ENCODE assay signal across 30 cellular contexts in the genomic region with DNA sequence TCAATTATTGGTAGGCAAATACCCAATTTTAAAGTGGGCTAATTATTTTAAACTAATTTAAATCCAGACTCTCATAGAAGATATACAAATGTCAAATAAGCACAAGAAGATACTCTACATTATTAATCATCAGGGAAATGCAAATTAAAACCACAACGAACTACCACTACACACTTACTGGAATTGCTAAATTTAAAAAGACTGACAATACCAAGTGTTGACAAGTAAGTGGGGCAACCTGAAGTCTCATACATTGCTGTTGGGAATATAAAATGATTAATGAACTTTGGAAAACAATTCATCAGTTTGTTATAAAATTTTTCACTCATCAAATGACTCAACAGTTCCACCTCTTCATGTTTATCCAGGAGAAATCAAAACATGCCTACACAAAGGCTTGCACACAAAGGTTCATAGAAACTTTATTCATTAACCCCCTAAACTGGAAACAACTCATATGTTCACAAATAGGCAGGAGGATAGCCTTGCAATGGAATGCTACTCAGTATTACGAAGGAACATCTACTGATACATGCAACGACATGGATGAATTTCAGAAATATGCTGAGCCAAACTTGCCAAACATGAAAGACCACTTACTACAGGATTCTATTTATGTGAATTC.
"Had no signal": no experiment of that assay in that cellular context is flagged by ENCODE, and none has a peak within 500 bp of the region (broad histone marks: within the 10 kb centered on the region; RNA-seq: fewer than 3 reads in every experiment).

No MANE protein-coding gene starts in this region.

- H3K9me3 ChIP-seq: left lung, lower lobe of right lung, mucosa of descending colon, neutrophil, upper lobe of left lung, vagina had no signal

- H3K27ac ChIP-seq: coronary artery, dorsolateral prefrontal cortex, heart left ventricle, left lung, neutrophil, skin epidermis, upper lobe of left lung, vagina, VCaP had no signal

- H3K4me1 ChIP-seq: left lung, lower lobe of right lung, upper lobe of left lung, vagina had no signal

- FAIRE-seq: TTC549 had no signal

- H3K4me3 ChIP-seq: coronary artery, dorsolateral prefrontal cortex, heart left ventricle, left lung, lower lobe of right lung, mucosa of descending colon, skin epidermis, upper lobe of left lung, vagina had no signal

- DNase-seq: activated CD4-positive, alpha-beta T cell treated with anti-CD3 and anti-CD28 coated beads for 4 hours; activated CD4-positive, alpha-beta T cell treated with anti-CD3 and anti-CD28 coated beads, Interleukin-2, amount 50 U/mL, for 4 hours; activated naive CD4-positive, alpha-beta T cell treated with Interleukin-2 at 50 U/mL for 16 hours; activated T-cell treated with anti-CD3 and anti-CD28 coated beads for 4 hours; activated T-cell treated with anti-CD3 and anti-CD28 coated beads, Interleukin-2, amount 50 U/mL, for 72 hours; anterior cingulate cortex; dorsolateral prefrontal cortex; effector memory CD4-positive, alpha-beta T cell; foreskin fibroblast; heart left ventricle; left lung; lower lobe of right lung; mesendoderm; mucosa of descending colon; stimulated activated CD4-positive, alpha-beta T cell treated with anti-CD3 and anti-CD28 coated beads, Interleukin-12 subunit alpha, Interleukin-12 subunit beta, amount 100 ng/mL, for 4 hours; stimulated activated CD4-positive, alpha-beta T cell treated with anti-CD3 and anti-CD28 coated beads, Interleukin-4, amount 100 ng/mL, for 4 hours; stimulated activated CD8-positive, alpha-beta memory T cell treated with anti-CD3 and anti-CD28 coated beads, Interleukin-4, amount 100 ng/mL, for 48 hours; stimulated activated naive CD8-positive, alpha-beta T cell treated with anti-CD3 and anti-CD28 coated beads, Interleukin-15, amount 100 ng/mL, for 72 hours; substantia nigra; T-helper 9 cell; upper lobe of left lung had no signal

- H3K36me3 ChIP-seq: heart left ventricle, left lung, lower lobe of right lung, neutrophil, upper lobe of left lung, vagina had no signal

- H3K27me3 ChIP-seq: dorsolateral prefrontal cortex, heart left ventricle, left lung, neutrophil, upper lobe of left lung, vagina had no signal

- ATAC-seq: activated T-cell treated with anti-CD3 and anti-CD28 coated beads, Interleukin-2, amount 50 U/mL, for 72 hours; heart left ventricle; left lung; lower lobe of right lung; mucosa of descending colon; natural killer cell treated with Interleukin-12 subunit alpha and Interleukin-12 subunit beta and Interleukin-15 and Interleukin-18, amount 100 ng/mL, for 72 hours; sciatic nerve; stimulated activated memory B cell treated with anti-CD40 and anti-IgM and Interleukin-4, amounts not matched to agents 10 μg/mL and 1 μg/mL and 100 μg/mL, for 72 hours; stimulated activated naive CD8-positive, alpha-beta T cell treated with anti-CD3 and anti-CD28 coated beads, Interleukin-15, amount 100 ng/mL, for 72 hours had no signal
